ENCODE assay signal across 7 cellular contexts in genomic region chr7:66627876-66628360, GRCh38. TPM values are rescaled to one million over a fixed set of nuclear protein-coding genes. Genes with fewer than 3 reads are reported as not detected.
DNase-seq lines count a peak whose midpoint lies in the region; ATAC-seq and TF ChIP-seq lines count a peak whose summit lies in the region.

No MANE protein-coding gene starts in this region.

- H3K27ac ChIP-seq in WERI-Rb-1 (peak overlapping the region; percentile 90), foreskin keratinocyte (peak overlapping the region; percentile 80), psoas muscle (peak overlapping the region; percentile 96)

- TF ChIP-seq CTCF in WERI-Rb-1 (IDR thresholded peaks at IDR 0.05; ENCODE audit: low read depth, low read length) (no peak), foreskin keratinocyte (conservative IDR thresholded peaks at IDR 0.05) (no peak), psoas muscle (IDR thresholded peaks at IDR 0.05) (no peak)

- H3K36me3 ChIP-seq in WERI-Rb-1 = no peaks in the 10 kb centered on the region
- no peaks in the 10 kb centered on the region for H3K36me3 ChIP-seq in psoas muscle (ENCODE audit: insufficient read depth in 1 of 2, low read depth in 1 of 2)

- intact Hi-C loops in psoas muscle (cut with DNase I) = loop anchor here (2.0 to 5.0 kb wide), 4 partner anchors 35 to 71 kb away; no protein-coding TSS in a partner anchor

- ATAC-seq in GM19023 (IDR thresholded peaks at IDR 0.05; ENCODE audit: unreplicated experiment) = peak; percentile 2
- peak; percentile 2 for ATAC-seq in HG02852 (IDR thresholded peaks at IDR 0.05; ENCODE audit: unreplicated experiment)
- ATAC-seq in foreskin keratinocyte = peak; percentile 1
- ATAC-seq in psoas muscle = peak; percentile 18 to 54 (median 24)

- no peaks in the 10 kb centered on the region for H3K27me3 ChIP-seq in WERI-Rb-1 (ENCODE audit: insufficient read depth, low read depth, severe bottlenecking)
- no peaks in the 10 kb centered on the region for H3K27me3 ChIP-seq in foreskin keratinocyte
- no peaks in the 10 kb centered on the region for H3K27me3 ChIP-seq in psoas muscle (ENCODE audit: insufficient read depth in 3 of 3, low read length in 2 of 3)

- H3K9me3 ChIP-seq in WERI-Rb-1 (ENCODE audit: severe bottlenecking) = no peaks in the 10 kb centered on the region
- H3K9me3 ChIP-seq in psoas muscle = no peaks in the 10 kb centered on the region

- 0 to 1% (median 1%) methylated on average over 18 of the region's 18 CpGs for WGBS in psoas muscle, 3 donors

- no peak for DNase-seq in WERI-Rb-1
- DNase-seq in foreskin keratinocyte = peak in 1 of 2 donors; percentile 19
- peak in 1 of 2 donors; percentile 47 for DNase-seq in psoas muscle
- DNase-seq in KG1 (lab: John Stamatoyannopoulos, UW) = no peak
- DNase-seq in SW 1271 (lab: John Stamatoyannopoulos, UW) = no peak

- H3K4me3 ChIP-seq in WERI-Rb-1 (ENCODE audit: low read depth, low read length) (peak overlapping the region; percentile 92), psoas muscle (peak overlapping the region; percentile 87)

- H3K4me1 ChIP-seq in foreskin keratinocyte (no peaks in the 10 kb centered on the region), psoas muscle (peaks cover 5% of the 10 kb centered on the region)

RNA-seq across cellular contexts. Expression of gene KCTD7, which starts 0.8 kb away (rescaled TPM):
- total RNA-seq in foreskin keratinocyte (2.6 and 3.9 TPM in 2 replicates), psoas muscle (1 to 10 TPM; 2.6 to 7.8 (median 4.0) TPM)
- polyA plus RNA-seq in foreskin keratinocyte (2.0 and 2.4 TPM in 2 replicates), psoas muscle (1 to 10 TPM; 2.2 to 9.8 (median 8.4) TPM)
